Comparison of ENCODE assay signal across 10 cellular contexts in the genomic region with DNA sequence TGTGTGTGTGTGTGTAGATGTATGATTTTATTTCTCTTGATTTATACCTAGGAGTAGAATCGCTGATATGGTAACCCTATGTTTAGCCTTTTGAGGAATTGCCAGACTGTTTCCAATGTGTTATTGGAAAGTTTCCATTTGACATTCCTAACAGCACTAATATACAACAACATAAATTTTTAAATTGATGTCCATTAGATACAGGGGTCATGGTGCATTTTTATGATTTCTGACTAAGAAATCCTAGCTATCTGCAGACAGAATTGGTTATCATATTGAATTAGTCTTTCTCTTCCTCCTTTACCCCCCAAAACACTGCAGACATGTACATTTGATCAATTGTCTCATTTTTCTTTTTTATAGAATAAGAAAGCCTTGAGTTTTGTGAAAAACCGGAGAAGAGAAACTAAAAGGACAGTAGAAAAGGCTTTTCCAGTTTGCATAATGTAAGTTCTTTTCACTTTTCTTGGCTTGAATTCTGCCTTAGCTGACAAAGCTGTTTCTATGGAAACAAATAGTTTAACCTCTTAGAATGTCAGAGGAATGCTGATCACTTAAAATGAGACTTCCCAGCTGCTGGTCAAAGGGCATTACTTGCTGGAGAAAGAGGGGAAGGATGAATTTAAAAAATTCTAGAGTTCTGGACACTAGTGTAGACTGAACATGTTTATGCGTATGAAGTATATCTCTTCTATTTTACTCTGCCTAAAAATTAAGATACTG. TPM values are rescaled to one million over a fixed set of nuclear protein-coding genes. Genes with fewer than 3 reads are reported as not detected.
DNase-seq lines count a peak whose midpoint lies in the region; ATAC-seq and TF ChIP-seq lines count a peak whose summit lies in the region.
"Had no signal": no experiment of that assay in that cellular context is flagged by ENCODE, and none has a peak within 500 bp of the region (broad histone marks: within the 10 kb centered on the region; RNA-seq: fewer than 3 reads in every experiment).

No MANE protein-coding gene starts in this region.

- H3K27me3 Mint-ChIP-seq in endothelial cell (ENCODE audit: unreplicated experiment) = peaks cover 2% of the 10 kb centered on the region

- no peak overlapping the region for H3K4me3 Mint-ChIP-seq in endothelial cell (ENCODE audit: unreplicated experiment)

- H3K27ac ChIP-seq in temporal lobe (ENCODE audit: low read depth, low read length) = peak overlapping the region; percentile 94

- peaks cover 13% of the 10 kb centered on the region for H3K36me3 Mint-ChIP-seq in endothelial cell (ENCODE audit: low read depth, unreplicated experiment)

- DNase-seq in LHCN-M2 (ENCODE audit: low read depth) = peak; percentile 61
- no peak for DNase-seq in endothelial cell (ENCODE audit: low spot score)
- DNase-seq in lung microvascular endothelial cell (ENCODE audit: low read depth in 2 of 2) = peak; percentile 54 to 79
- DNase-seq in NCI-H524 treated with DMSO at 0.1 percent for 48 hours (lab: John Stamatoyannopoulos, UW) = no peak
- no peak for DNase-seq in DMS53 treated with DMSO at 0.1 percent for 48 hours (lab: John Stamatoyannopoulos, UW; ENCODE audit: unreplicated experiment)
- DNase-seq in NCI-H2171 (lab: John Stamatoyannopoulos, UW) = no peak
- DNase-seq: activated CD8-positive, alpha-beta memory T cell treated with anti-CD3 and anti-CD28 coated beads for 24 hours; NCI-H524 had no signal

- no peak for TF ChIP-seq CTCF in endothelial cell (IDR thresholded peaks at IDR 0.05; ENCODE audit: unreplicated experiment)

- no peak for ATAC-seq in HG02884 (IDR thresholded peaks at IDR 0.05; ENCODE audit: unreplicated experiment)

- peaks cover 9% of the 10 kb centered on the region for H3K4me1 Mint-ChIP-seq in endothelial cell (ENCODE audit: unreplicated experiment)

- H3K9me3 Mint-ChIP-seq in endothelial cell (ENCODE audit: unreplicated experiment) = no peaks in the 10 kb centered on the region

- H3K27ac Mint-ChIP-seq in endothelial cell (ENCODE audit: unreplicated experiment) = peak overlapping the region; percentile 72

RNA-seq across cellular contexts. Expression of gene PALS1, which starts 28.3 kb away (rescaled TPM):
- total RNA-seq in LHCN-M2 (2014; rRNA removed) (23.8 and 25.2 TPM in 2 replicates), endothelial cell (ENCODE audit: unreplicated experiment) (19.9 TPM), lung microvascular endothelial cell (19.8 and 23.6 TPM in 2 replicates), temporal lobe (18.7 TPM)
- polyA plus RNA-seq in LHCN-M2 (2012) = 23.1 TPM

Comparison
In these comparisons a context has a peak if more than half of its experiments do, and no peak if none do; other contexts are left out.
1. DNase-seq: peak in LHCN-M2 (single experiment) and lung microvascular endothelial cell (2 of 2); none in endothelial cell (single experiment), NCI-H524 treated with DMSO at 0.1 percent for 48 hours (single experiment), DMS53 treated with DMSO at 0.1 percent for 48 hours (single experiment) and NCI-H2171 (single experiment).